Comparison of ENCODE assay signal across 18 cellular contexts in the genomic region with DNA sequence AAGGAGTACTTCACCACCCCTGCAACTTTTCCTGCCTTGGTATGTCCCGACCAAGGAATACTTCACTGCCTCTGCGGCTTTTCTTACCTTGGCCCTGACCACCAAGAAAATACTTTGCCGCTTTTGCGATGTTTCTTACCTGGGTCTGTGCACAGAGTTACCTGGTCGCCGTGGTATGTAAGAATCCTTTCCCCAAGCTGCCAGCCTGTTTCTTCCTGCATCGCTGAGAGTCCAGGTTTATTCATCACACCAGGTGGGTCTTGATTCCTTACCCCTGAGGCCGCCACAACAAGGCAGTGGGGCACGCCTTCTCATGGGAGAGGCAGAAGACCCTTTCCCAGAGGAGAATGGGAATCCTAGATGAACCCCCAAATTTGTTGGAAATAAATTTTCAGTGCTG.
A peak's percentile ranks its signal among the peaks of the same experiment; 100 is the strongest.
DNase-seq lines count a peak whose midpoint lies in the region; ATAC-seq and TF ChIP-seq lines count a peak whose summit lies in the region.
"Had no signal": no experiment of that assay in that cellular context is flagged by ENCODE, and none has a peak within 500 bp of the region (broad histone marks: within the 10 kb centered on the region; RNA-seq: fewer than 3 reads in every experiment).

No MANE protein-coding gene starts in this region.

- RAD21 ChIA-PET in HCT116 (lab: Charles Lee; ENCODE audit: low non-redundant PET in 1 of 2, low total read pairs in 2 of 2, uncharacterized antibody in 2 of 2, unreplicated experiment in 2 of 2), result no interaction called here

- H3K4me3 ChIP-seq in HCT116 (replicated peaks in 1 of 2; ENCODE audit: low read depth in 1 of 2, low read length in 2 of 2) (peak overlapping the region; percentile 69 to 79), PC-9 (peak overlapping the region; percentile 57), transverse colon (no peak overlapping the region), osteoblast (ENCODE audit: insufficient read depth, low read length) (no peak overlapping the region)
- H3K4me3 ChIP-seq: BLaER1 treated with 17β-estradiol and CSF1 and Interleukin-3, amounts not matched to agents 10 nM and 100 nM had no signal

- no peak for TF ChIP-seq CTCF in HCT116 (IDR thresholded peaks at IDR 0.05 in 2 of 3, conservative IDR thresholded peaks at IDR 0.05 in 1 of 3; ENCODE audit: borderline replicate concordance in 1 of 3, insufficient read depth in 1 of 3, low read depth in 2 of 3, low read length in 2 of 3)
- TF ChIP-seq CTCF in PC-9 (conservative IDR thresholded peaks at IDR 0.05), result no peak
- TF ChIP-seq CTCF in transverse colon (IDR thresholded peaks at IDR 0.05), result no peak
- TF ChIP-seq CTCF in osteoblast (IDR thresholded peaks at IDR 0.05; ENCODE audit: extremely low read depth, low read depth, low read length), result no peak

- DNase-seq in HCT116 (ENCODE audit: low read depth, low spot score) (peak; percentile 33), PC-9 (peak; percentile 27 to 38), kidney tubule cell (ENCODE audit: low spot score) (peak; percentile 13), transverse colon (no peak), NCI-H1436 treated with DMSO at 0.1 percent for 48 hours (lab: John Stamatoyannopoulos, UW) (no peak), NCI-H146 treated with DMSO at 0.1 percent for 48 hours (lab: John Stamatoyannopoulos, UW; ENCODE audit: unreplicated experiment) (no peak), osteoblast (ENCODE audit: insufficient read length, low spot score, missing footprints) (no peak)
- DNase-seq in activated CD4-positive, alpha-beta T cell treated with anti-CD3 and anti-CD28 coated beads, Interleukin-2, amount 50 U/mL, for 4 hours, result no peak
- DNase-seq: BE2C; CD4-positive, alpha-beta T cell; CD8-positive, alpha-beta memory T cell; DMS53; DMS79 treated with DMSO at 0.1 percent for 48 hours; GF-D8; GOT3; H7; HFFc6 had no signal

- CTCF ChIA-PET in HCT116 (lab: Charles Lee) (no interaction called here), PC-9 (lab: Charles Lee) (no interaction called here)

- no peaks in the 10 kb centered on the region for H3K27me3 ChIP-seq in HCT116 (ENCODE audit: insufficient read depth, low read length)
- H3K27me3 ChIP-seq in PC-9 (ENCODE audit: insufficient read depth, low read depth), result no peaks in the 10 kb centered on the region
- no peaks in the 10 kb centered on the region for H3K27me3 ChIP-seq in transverse colon
- H3K27me3 ChIP-seq in osteoblast (ENCODE audit: insufficient read depth, low read length), result no peaks in the 10 kb centered on the region
- H3K27me3 ChIP-seq: BE2C; BLaER1 treated with 17β-estradiol and CSF1 and Interleukin-3, amounts not matched to agents 10 nM and 100 nM had no signal

- H3K9me3 ChIP-seq in HCT116 (ENCODE audit: control insufficient read depth in 1 of 2, insufficient read depth in 1 of 2, low read depth in 1 of 2, low read length in 2 of 2) (no peaks in the 10 kb centered on the region), PC-9 (ENCODE audit: insufficient read depth, low read depth) (no peaks in the 10 kb centered on the region; the same call in 1 of the 2 replicates), transverse colon (no peaks in the 10 kb centered on the region), osteoblast (ENCODE audit: low read depth, low read length) (no peaks in the 10 kb centered on the region)
- H3K9me3 ChIP-seq: BE2C; BLaER1 treated with 17β-estradiol and CSF1 and Interleukin-3, amounts not matched to agents 10 nM and 100 nM had no signal

- H3K79me2 ChIP-seq in HCT116 (ENCODE audit: insufficient read depth, low read length), result peaks cover 58% of the 10 kb centered on the region
- peaks cover 37% of the 10 kb centered on the region for H3K79me2 ChIP-seq in PC-9 (ENCODE audit: low read depth)
- no peaks in the 10 kb centered on the region for H3K79me2 ChIP-seq in osteoblast (ENCODE audit: insufficient read depth, low read length)

- TF ChIP-seq POLR2A in HCT116 (IDR thresholded peaks at IDR 0.05; ENCODE audit: borderline replicate concordance, extremely low read depth, insufficient read depth, insufficient read length), result no peak
- TF ChIP-seq POLR2A in transverse colon (IDR thresholded peaks at IDR 0.05), result no peak

- ATAC-seq in HCT116, result peak; percentile 61

- WGBS in transverse colon (ENCODE audit: low coverage in 1 of 2), 2 donors, result 90 to 96% methylated on average over 7 to 9 of the region's 9 CpGs

- peak overlapping the region; percentile 91 for H3K4me2 ChIP-seq in HCT116 (ENCODE audit: low read length)
- H3K4me2 ChIP-seq in PC-9, result peak overlapping the region; percentile 68
- no peak overlapping the region for H3K4me2 ChIP-seq in osteoblast (ENCODE audit: insufficient read depth, low read length)
- H3K4me2 ChIP-seq: BLaER1 treated with 17β-estradiol and CSF1 and Interleukin-3, amounts not matched to agents 10 nM and 100 nM had no signal

- H3F3A ChIP-seq in PC-9 (ENCODE audit: insufficient read depth, low read depth), result 0 out of 2 replicates have a peak, but pooled peaks cover 13% of the 10 kb centered on the region

- H3K9me2 ChIP-seq in HCT116 (ENCODE audit: insufficient read depth) (no peaks in the 10 kb centered on the region), PC-9 (ENCODE audit: insufficient read depth) (no peaks in the 10 kb centered on the region)

- POLR2A ChIA-PET in HCT116 (lab: Charles Lee) (interaction anchor here (0.8 to 1.8 kb wide), 3 partner anchors 10 to 713 kb away, joined by 3 to 9 read pairs (median 3); no protein-coding TSS in a partner anchor), PC-9 (lab: Charles Lee; ENCODE audit: unreplicated experiment) (interaction anchor here (0.6 kb wide), 1 partner anchor 672 kb away, joined by 9 read pairs; no protein-coding TSS in a partner anchor)

- peak overlapping the region; percentile 90 for H3K9ac ChIP-seq in HCT116 (ENCODE audit: low read length)
- H3K9ac ChIP-seq: BLaER1 treated with 17β-estradiol and CSF1 and Interleukin-3, amounts not matched to agents 10 nM and 100 nM had no signal

- intact Hi-C loops in HCT116 (cut with micrococcal nuclease), result no loop called here
- intact Hi-C loops in PC-9 (cut with micrococcal nuclease; ENCODE audit: unreplicated experiment), result loop anchor here (1.0 kb wide), 1 partner anchor 310 kb away; no protein-coding TSS in a partner anchor
- intact Hi-C loops in transverse colon (cut with DNase I; ENCODE audit: low total_unique reads), result no loop called here

- H4K20me1 ChIP-seq in HCT116 (ENCODE audit: insufficient read depth), result no peaks in the 10 kb centered on the region
- H4K20me1 ChIP-seq in PC-9 (ENCODE audit: insufficient read depth), result no peaks in the 10 kb centered on the region
- no peaks in the 10 kb centered on the region for H4K20me1 ChIP-seq in osteoblast (ENCODE audit: insufficient read depth, low read length)
- H4K20me1 ChIP-seq: BLaER1 treated with 17β-estradiol and CSF1 and Interleukin-3, amounts not matched to agents 10 nM and 100 nM had no signal

- peak overlapping the region; percentile 31 for H2AFZ ChIP-seq in HCT116 (ENCODE audit: low read depth, low read length, poor library complexity, severe bottlenecking)
- H2AFZ ChIP-seq in PC-9, result peak overlapping the region; percentile 67
- H2AFZ ChIP-seq in osteoblast (ENCODE audit: low read length), result no peak overlapping the region

- H3K27ac ChIP-seq in HCT116 (ENCODE audit: low read depth, low read length), result peak overlapping the region; percentile 92
- peak overlapping the region; percentile 91 for H3K27ac ChIP-seq in PC-9
- peak overlapping the region; percentile 62 to 82 (median 70) for H3K27ac ChIP-seq in transverse colon
- no peak overlapping the region for H3K27ac ChIP-seq in osteoblast (ENCODE audit: low read depth, low read length)
- H3K27ac ChIP-seq: BLaER1 treated with 17β-estradiol and CSF1 and Interleukin-3, amounts not matched to agents 10 nM and 100 nM had no signal

- TF ChIP-seq RAD21 in HCT116 (IDR thresholded peaks at IDR 0.05; ENCODE audit: low read depth), result no peak

- in situ Hi-C loops in transverse colon (cut with MboI; ENCODE audit: low pct_ligation_motif_present in 1 of 4, low pct_unique_long_range_greater_than_20kb in 1 of 4, low sequenced_read_pairs in 3 of 4), result no loop called here

- BruUV-seq in HCT116 (replicated peaks; lab: Mats Ljungman, UMichigan) (TSS peak; percentile 67), PC-9 (replicated peaks; lab: Mats Ljungman, UMichigan) (TSS peak; percentile 73)

- H3K4me1 ChIP-seq in HCT116 (ENCODE audit: control insufficient read depth in 1 of 2, insufficient read depth in 2 of 2, low read length in 2 of 2), result peaks cover 32 to 88% of the 10 kb centered on the region in 2 experiments
- H3K4me1 ChIP-seq in PC-9 (replicated peaks; ENCODE audit: insufficient read depth), result peaks cover 46% of the 10 kb centered on the region
- peaks cover 0 to 14% (median 4%) of the 10 kb centered on the region in 4 donors for H3K4me1 ChIP-seq in transverse colon
- H3K4me1 ChIP-seq in osteoblast (ENCODE audit: insufficient read depth, low read length), result no peaks in the 10 kb centered on the region
- H3K4me1 ChIP-seq: BE2C; BLaER1 treated with 17β-estradiol and CSF1 and Interleukin-3, amounts not matched to agents 10 nM and 100 nM had no signal

- no peak for TF ChIP-seq EP300 in transverse colon (IDR thresholded peaks at IDR 0.05; ENCODE audit: low read depth)

- H3K36me3 ChIP-seq in HCT116 (ENCODE audit: control insufficient read depth in 1 of 2, insufficient read depth in 2 of 2, low read length in 2 of 2), result peaks cover 0 to 19% of the 10 kb centered on the region in 2 experiments; a peak in 2 of 4 replicates
- H3K36me3 ChIP-seq in PC-9 (ENCODE audit: low read depth), result peaks cover 19% of the 10 kb centered on the region
- no peaks in the 10 kb centered on the region for H3K36me3 ChIP-seq in transverse colon
- H3K36me3 ChIP-seq in osteoblast (ENCODE audit: insufficient read depth, low read length), result no peaks in the 10 kb centered on the region
- H3K36me3 ChIP-seq: BE2C; BLaER1 treated with 17β-estradiol and CSF1 and Interleukin-3, amounts not matched to agents 10 nM and 100 nM had no signal

TF ChIP-seq in HCT116, 20 proteins besides CTCF, POLR2A, EP300 and RAD21:
- TF ChIP-seq SIN3A (IDR thresholded peaks at IDR 0.05; ENCODE audit: low read depth), result peak; percentile 47; the same call in 1 of the 2 replicates
- TF ChIP-seq FOSL1 (IDR thresholded peaks at IDR 0.05; ENCODE audit: low read depth), result 0 out of 2 replicates have a peak, but pooled peaks have one; percentile 5
- peak; percentile 19; the same call in 1 of the 2 replicates for TF ChIP-seq POLR2AphosphoS5 (IDR thresholded peaks at IDR 0.05; ENCODE audit: low read depth, low read length)
- peak; percentile 3; the same call in 1 of the 2 replicates for TF ChIP-seq SRF (IDR thresholded peaks at IDR 0.05; ENCODE audit: low read depth)
- 0 out of 2 replicates have a peak, but pooled peaks have one; percentile 4 for TF ChIP-seq JUND (IDR thresholded peaks at IDR 0.05)
- TF ChIP-seq, protein P1, sequence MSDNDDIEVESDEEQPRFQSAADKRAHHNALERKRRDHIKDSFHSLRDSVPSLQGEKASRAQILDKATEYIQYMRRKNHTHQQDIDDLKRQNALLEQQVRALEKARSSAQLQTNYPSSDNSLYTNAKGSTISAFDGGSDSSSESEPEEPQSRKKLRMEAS (IDR thresholded peaks at IDR 0.05), result no peak
TF ChIP-seq in HCT116: peak in this region for 5.

Comparison
In these comparisons a context has a peak if more than half of its experiments do, and no peak if none do; other contexts are left out.
1. DNase-seq: peak in HCT116 (single experiment), PC-9 (2 of 2) and kidney tubule cell (single experiment); none in transverse colon (single experiment), NCI-H1436 treated with DMSO at 0.1 percent for 48 hours (single experiment), NCI-H146 treated with DMSO at 0.1 percent for 48 hours (single experiment), osteoblast (single experiment) and activated CD4-positive, alpha-beta T cell treated with anti-CD3 and anti-CD28 coated beads, Interleukin-2, amount 50 U/mL, for 4 hours (0 of 2).
2. H3K4me3 ChIP-seq: peak in HCT116 (2 of 2) and PC-9 (single experiment); none in transverse colon (0 of 4) and osteoblast (single experiment).